In the genomic region with DNA sequence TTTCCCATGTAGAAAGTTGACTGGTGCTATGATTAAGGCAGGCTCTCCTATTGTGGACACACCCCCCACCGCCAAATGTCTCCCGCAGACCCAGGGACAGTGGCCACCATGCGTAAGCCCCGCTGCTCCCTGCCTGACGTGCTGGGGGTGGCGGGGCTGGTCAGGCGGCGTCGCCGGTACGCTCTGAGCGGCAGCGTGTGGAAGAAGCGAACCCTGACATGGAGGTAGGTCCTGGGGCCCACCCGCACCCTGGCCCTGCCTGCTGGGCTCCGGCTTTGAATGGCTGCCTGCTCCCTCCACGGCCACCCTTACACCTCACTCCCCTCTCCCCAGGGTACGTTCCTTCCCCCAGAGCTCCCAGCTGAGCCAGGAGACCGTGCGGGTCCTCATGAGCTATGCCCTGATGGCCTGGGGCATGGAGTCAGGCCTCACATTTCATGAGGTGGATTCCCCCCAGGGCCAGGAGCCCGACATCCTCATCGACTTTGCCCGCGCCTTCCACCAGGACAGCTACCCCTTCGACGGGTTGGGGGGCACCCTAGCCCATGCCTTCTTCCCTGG, we compare ENCODE assay signal across 21 cellular contexts. TPM values are rescaled to one million over a fixed set of nuclear protein-coding genes. Genes with fewer than 3 reads are reported as not detected.
"Had no signal": no experiment of that assay in that cellular context is flagged by ENCODE, and none has a peak within 500 bp of the region (broad histone marks: within the 10 kb centered on the region; RNA-seq: fewer than 3 reads in every experiment).

No MANE protein-coding gene starts in this region.

- H3K9me3 ChIP-seq: esophagus squamous epithelium, left ventricle myocardium inferior, pancreas, sigmoid colon, tibial artery, vagina had no signal

- DNase-seq: activated B cell treated with CpG ODN at 0.5 μM for 24 hours; activated CD4-positive, alpha-beta T cell treated with anti-CD3 and anti-CD28 coated beads, Interleukin-2, amount 10 ng/mL, durations not matched to agents 7 days and 5 days; activated gamma-delta T cell; activated T-cell treated with anti-CD3 and anti-CD28 coated beads, Interleukin-2, amount 50 U/mL, for 4 hours; anterior cingulate cortex; cortex of kidney; effector CD4-positive, alpha-beta T cell; esophagus squamous epithelium; hypothalamus; left ventricle myocardium inferior; mesendoderm; nephron progenitor cell; sigmoid colon; stimulated activated CD4-positive, alpha-beta T cell treated with anti-CD3 and anti-CD28 coated beads, Interleukin-1b, Interleukin-23, amount 100 ng/mL, for 48 hours; tibial artery had no signal

- ATAC-seq: activated T-cell treated with anti-CD3 and anti-CD28 coated beads, Interleukin-2, amount 50 U/mL, for 4 hours; pancreas; SK-N-SH treated with all-trans-retinoic acid at 6 μM for 48 hours had no signal

- FAIRE-seq: endothelial cell of umbilical vein, pancreas, TTC549 had no signal

- H3K27ac ChIP-seq: esophagus squamous epithelium, left ventricle myocardium inferior, pancreas, sigmoid colon, tibial artery, vagina had no signal

- H3K4me3 ChIP-seq: esophagus squamous epithelium, left ventricle myocardium inferior, pancreas, sigmoid colon, tibial artery, vagina had no signal

- H3K36me3 ChIP-seq: esophagus squamous epithelium, left ventricle myocardium inferior, pancreas, sigmoid colon, vagina had no signal

RNA-seq across cellular contexts. Expression of a gene that starts 13.3 kb away (rescaled TPM):
- total RNA-seq: activated B cell treated with CpG ODN at 0.5 μM for 24 hours, endothelial cell of umbilical vein, glomerular endothelial cell had no signal
- polyA plus RNA-seq: endothelial cell of umbilical vein had no signal
